In the genomic region with DNA sequence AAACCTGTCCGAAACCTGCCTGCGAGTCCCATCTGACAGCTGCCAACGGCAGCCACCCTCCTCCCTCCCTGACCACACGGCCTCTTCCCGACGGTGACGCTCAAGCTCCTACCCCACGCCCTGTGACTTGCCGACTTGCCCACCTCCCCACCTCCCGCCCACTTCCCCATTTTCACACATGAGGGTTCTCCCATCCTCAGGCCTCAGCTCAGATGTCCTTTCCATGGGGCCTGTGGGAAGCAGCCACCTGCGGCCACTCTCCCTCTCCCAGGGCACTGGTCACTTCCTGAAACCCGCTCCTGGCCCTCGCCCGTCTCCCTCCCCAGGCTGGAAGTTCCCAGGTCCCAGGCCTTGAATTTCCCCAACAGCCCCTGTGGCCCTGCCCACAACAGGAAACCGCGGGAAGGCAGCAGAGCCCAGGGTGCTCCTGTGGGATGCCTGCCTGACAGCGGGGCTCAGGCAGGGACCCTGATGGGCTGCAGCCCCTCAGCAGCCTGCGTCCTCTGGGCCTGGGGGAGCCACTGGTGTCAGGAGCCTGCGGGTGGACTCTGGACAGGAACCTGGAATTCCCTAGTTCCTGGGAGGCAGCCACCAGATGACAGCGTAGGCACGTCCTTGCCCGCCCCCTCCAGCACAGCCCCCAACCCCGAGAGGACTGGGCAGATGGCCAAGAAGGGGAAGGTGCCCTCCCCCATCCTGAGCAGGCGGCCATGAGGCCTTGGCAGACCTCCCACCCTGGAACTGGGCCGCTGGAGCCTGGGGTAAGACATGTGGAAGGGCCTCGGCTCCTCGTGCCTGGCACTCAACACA, we compare ENCODE assay signal across 7 cellular contexts.
DNase-seq lines count a peak whose midpoint lies in the region; ATAC-seq, FAIRE-seq and TF ChIP-seq lines count a peak whose summit lies in the region.

No MANE protein-coding gene starts in this region.

- peak; percentile 24 for ATAC-seq in GM23338
- no peak; the same call in 2 of the 3 replicates for ATAC-seq in GM12878
- ATAC-seq in GM21423 (IDR thresholded peaks at IDR 0.05; ENCODE audit: unreplicated experiment): no peak

- H3K9me3 Mint-ChIP-seq in GM23338: peaks cover 26% of the 10 kb centered on the region
- H3K9me3 Mint-ChIP-seq in neural progenitor cell: peaks cover 22% of the 10 kb centered on the region

- H3K9ac ChIP-seq in GM12878 (ENCODE audit: control insufficient read depth, insufficient read depth, low read length): no peak overlapping the region
- no peak overlapping the region for H3K9ac ChIP-seq in neural progenitor cell

- DNase-seq in GM23338 (ENCODE audit: low spot score): peak; percentile 76
- DNase-seq in NCI-H2107 treated with DMSO at 0.1 percent for 48 hours (lab: John Stamatoyannopoulos, UW; ENCODE audit: unreplicated experiment): peak; percentile 52
- no peak for DNase-seq in GM12878 (ENCODE audit: low read depth, low spot score)
- peak; percentile 43 for DNase-seq in neural progenitor cell (ENCODE audit: low spot score)
- DNase-seq in GM19238 (ENCODE audit: insufficient read length, low spot score): no peak
- DNase-seq in GM03348 (ENCODE audit: low spot score): no peak

- TF ChIP-seq RAD21 in GM12878 (IDR thresholded peaks at IDR 0.05; ENCODE audit: insufficient read depth, low read depth, low read length): no peak

- H3K27me3 Mint-ChIP-seq in GM23338 (ENCODE audit: insufficient read depth, low read depth, poor library complexity) (peaks cover 61% of the 10 kb centered on the region), neural progenitor cell (ENCODE audit: insufficient read depth, low read depth) (peaks cover 61% of the 10 kb centered on the region)

- SMC1A ChIA-PET in GM12878 (lab: Charles Lee; ENCODE audit: uncharacterized antibody, unreplicated experiment): interaction anchor here (1.4 kb wide), 1 partner anchor 63 kb away, joined by 3 read pairs; no protein-coding TSS in a partner anchor

- H3F3A ChIP-seq in GM23338 (replicated peaks; ENCODE audit: low read depth) (no peaks in the 10 kb centered on the region), neural progenitor cell (ENCODE audit: low read depth) (peaks cover 44% of the 10 kb centered on the region)

- 0 out of 2 replicates have a peak, but pooled peaks cover 9% of the 10 kb centered on the region for H3K4me1 ChIP-seq in GM23338 (ENCODE audit: insufficient read depth)
- peaks cover 18% of the 10 kb centered on the region for H3K4me1 ChIP-seq in GM12878 (ENCODE audit: control insufficient read depth, insufficient read depth, low read length)
- peaks cover 55% of the 10 kb centered on the region for H3K4me1 ChIP-seq in neural progenitor cell

- H4K20me1 ChIP-seq in GM23338 (replicated peaks; ENCODE audit: insufficient read depth) (no peaks in the 10 kb centered on the region), GM12878 (ENCODE audit: control insufficient read depth, insufficient read depth) (no peaks in the 10 kb centered on the region), neural progenitor cell (ENCODE audit: low read depth) (no peaks in the 10 kb centered on the region)

- RAD21 ChIA-PET in GM12878 (lab: Charles Lee; ENCODE audit: unreplicated experiment): no interaction called here

- H3K4me1 Mint-ChIP-seq in GM23338 (peaks cover 31% of the 10 kb centered on the region), neural progenitor cell (peaks cover 58% of the 10 kb centered on the region)

- POLR2A ChIA-PET in GM12878 (lab: Charles Lee): no interaction called here

- 0 out of 4 replicates have a peak, but pooled peaks of 1 of the 2 experiments have one; percentile 8 for TF ChIP-seq CTCF in GM23338 (conservative IDR thresholded peaks at IDR 0.05; ENCODE audit: low read depth in 2 of 2)
- TF ChIP-seq CTCF in GM12878 (IDR thresholded peaks at IDR 0.05 in 2 of 3, conservative IDR thresholded peaks at IDR 0.05 in 1 of 3; ENCODE audit: control insufficient read depth in 2 of 3, extremely low read depth in 1 of 3, insufficient read depth in 1 of 3, low read depth in 3 of 3, low read length in 3 of 3): no peak
- TF ChIP-seq CTCF in neural progenitor cell (IDR thresholded peaks at IDR 0.05): no peak

- no peak for TF ChIP-seq EP300 in GM12878 (IDR thresholded peaks at IDR 0.05; ENCODE audit: borderline replicate concordance in 1 of 2, control insufficient read depth in 1 of 2, low read depth in 2 of 2, low read length in 2 of 2)

- H3K36me3 ChIP-seq in GM23338 (ENCODE audit: insufficient read depth) (no peaks in the 10 kb centered on the region), GM12878 (ENCODE audit: control insufficient read depth in 2 of 2, insufficient read depth in 2 of 2, low read length in 1 of 2) (no peaks in the 10 kb centered on the region), neural progenitor cell (no peaks in the 10 kb centered on the region)

- CTCF ChIA-PET in GM12878 (lab: Yijun Ruan, JAX): no interaction called here

- H3K27me3 ChIP-seq in GM23338 (ENCODE audit: insufficient read depth) (peaks cover 60% of the 10 kb centered on the region), GM12878 (replicated peaks in 1 of 2; ENCODE audit: control insufficient read depth in 2 of 2, insufficient read depth in 2 of 2, low read length in 1 of 2) (no peaks in the 10 kb centered on the region; a peak in 2 of 4 replicates), neural progenitor cell (peaks cover 50% of the 10 kb centered on the region)

- intact Hi-C loops in GM12878 (cut with micrococcal nuclease; ENCODE audit: unreplicated experiment): no loop called here

- 19% methylated on average over 22 of the region's 27 CpGs for whole genome bisulfite sequencing in GM12878 (ENCODE audit: insufficient coverage, insufficient replicate concordance, low lambda C conversion rate, missing lambda C conversion rate)

- H3K4me3 Mint-ChIP-seq in GM23338: peak overlapping the region; percentile 38
- peak overlapping the region; percentile 67 for H3K4me3 Mint-ChIP-seq in neural progenitor cell

- H3K36me3 Mint-ChIP-seq in GM23338 (ENCODE audit: low read depth): peaks cover 19% of the 10 kb centered on the region
- H3K36me3 Mint-ChIP-seq in neural progenitor cell: peaks cover 2% of the 10 kb centered on the region

- no TSS peak for BruUV-seq in GM12878 (replicated peaks; lab: Mats Ljungman, UMichigan)

- in situ Hi-C loops in GM12878 (cut with MboI): no loop called here

- H3K4me2 ChIP-seq in GM23338 (no peak overlapping the region; the same call in 1 of the 2 replicates), GM12878 (ENCODE audit: control insufficient read depth, insufficient read depth) (peak overlapping the region; percentile 30; the same call in 1 of the 2 replicates), neural progenitor cell (peak overlapping the region; percentile 68)

- H3K27ac Mint-ChIP-seq in GM23338 (no peak overlapping the region), neural progenitor cell (peak overlapping the region; percentile 46)

- H3K79me2 ChIP-seq in GM23338 (replicated peaks; ENCODE audit: insufficient read depth) (no peaks in the 10 kb centered on the region), GM12878 (ENCODE audit: control insufficient read depth, insufficient read depth, low read length) (no peaks in the 10 kb centered on the region), neural progenitor cell (ENCODE audit: low read depth) (no peaks in the 10 kb centered on the region)

- no peak overlapping the region for H3K27ac ChIP-seq in GM23338 (ENCODE audit: low read depth)
- no peak overlapping the region for H3K27ac ChIP-seq in GM12878 (ENCODE audit: control insufficient read depth, insufficient read depth)
- H3K27ac ChIP-seq in neural progenitor cell: peak overlapping the region; percentile 81

- FAIRE-seq in GM12878 (lab: Jason Lieb, UNC): no peak

- no peaks in the 10 kb centered on the region for H3K9me2 ChIP-seq in GM23338 (ENCODE audit: insufficient read depth)

- TF ChIP-seq POLR2A in GM12878 (IDR thresholded peaks at IDR 0.05; ENCODE audit: low read depth, low read length): no peak

- H3K9me3 ChIP-seq in GM12878 (replicated peaks; ENCODE audit: control insufficient read depth, insufficient read depth, low read length) (no peaks in the 10 kb centered on the region), neural progenitor cell (ENCODE audit: low read depth) (no peaks in the 10 kb centered on the region)

- H3K4me3 ChIP-seq in GM23338 (no peak overlapping the region), GM12878 (no peak overlapping the region), neural progenitor cell (peak overlapping the region; percentile 14)

- H2AFZ ChIP-seq in GM23338: no peak overlapping the region
- H2AFZ ChIP-seq in GM12878 (ENCODE audit: control insufficient read depth, low read depth, low read length): no peak overlapping the region
- no peak overlapping the region for H2AFZ ChIP-seq in neural progenitor cell (replicated peaks)

TF ChIP-seq in GM23338, 12 proteins besides CTCF, POLR2A, EP300 and RAD21 (continues in another document):
- no peak for TF ChIP-seq JUNB (IDR thresholded peaks at IDR 0.05; ENCODE audit: unreplicated experiment)
- no peak for TF ChIP-seq ZNF331 (CRISPR knock-in tag; IDR thresholded peaks at IDR 0.05; ENCODE audit: low read depth)
- TF ChIP-seq ZNF114 (CRISPR knock-in tag; IDR thresholded peaks at IDR 0.05): no peak

TF ChIP-seq in GM12878, 131 proteins besides CTCF, POLR2A, EP300 and RAD21 (continues in another document):
- TF ChIP-seq EGR1 (IDR thresholded peaks at IDR 0.05; ENCODE audit: borderline replicate concordance in 1 of 2, low read depth in 2 of 2, low read length in 2 of 2) (no peak), IKZF2 (IDR thresholded peaks at IDR 0.05) (peak; percentile 11 to 40; a peak in 2 of 4 replicates), SPI1 (IDR thresholded peaks at IDR 0.05; ENCODE audit: borderline replicate concordance, insufficient read depth, low read depth, low read length) (peak; percentile 67; the same call in 1 of the 2 replicates), NFIC (IDR thresholded peaks at IDR 0.05; ENCODE audit: low read depth, low read length) (no peak), IKZF1 (conservative IDR thresholded peaks at IDR 0.05) (peak; percentile 31; the same call in 1 of the 2 replicates), HDAC2 (IDR thresholded peaks at IDR 0.05) (no peak)

Comparison
In these comparisons a context has a peak if more than half of its experiments do, and no peak if none do; other contexts are left out.
1. DNase-seq: peak in GM23338 (single experiment), NCI-H2107 treated with DMSO at 0.1 percent for 48 hours (single experiment) and neural progenitor cell (single experiment); none in GM12878 (single experiment), GM19238 (single experiment) and GM03348 (single experiment).